15 cellular contexts compared by ENCODE assay signal in the genomic region with DNA sequence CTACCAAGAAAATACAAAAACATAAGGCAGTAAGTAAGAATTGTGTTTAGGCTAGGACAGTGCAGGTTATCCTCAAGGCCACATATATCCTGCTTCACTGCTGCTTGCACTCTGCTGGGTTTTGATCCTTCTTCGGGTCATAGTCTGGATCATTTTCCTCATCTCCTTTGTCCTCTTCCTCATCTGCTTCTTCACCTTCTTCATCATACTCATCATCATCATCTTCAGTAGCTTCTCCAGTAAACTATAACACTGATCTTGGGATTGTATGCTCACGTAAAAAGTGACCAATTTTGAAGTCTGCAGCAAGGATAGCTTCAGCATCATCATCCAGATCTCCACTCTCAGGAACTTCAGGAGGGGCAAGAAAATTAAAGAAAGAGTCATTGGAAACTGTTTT. TPM values are rescaled to one million over a fixed set of nuclear protein-coding genes. Genes with fewer than 3 reads are reported as not detected.
DNase-seq lines count a peak whose midpoint lies in the region; ATAC-seq and TF ChIP-seq lines count a peak whose summit lies in the region.
"Had no signal": no experiment of that assay in that cellular context is flagged by ENCODE, and none has a peak within 500 bp of the region (broad histone marks: within the 10 kb centered on the region; RNA-seq: fewer than 3 reads in every experiment).

No MANE protein-coding gene starts in this region.

- no peak for TF ChIP-seq CTCF in OCI-LY7 (conservative IDR thresholded peaks at IDR 0.05; ENCODE audit: low read length)

- H3K79me2 ChIP-seq in OCI-LY7 (ENCODE audit: insufficient read depth, low read depth, low read length), result no peaks in the 10 kb centered on the region

- BruUV-seq in OCI-LY7 (replicated peaks; lab: Mats Ljungman, UMichigan), result TSS peak; percentile 16

- POLR2A ChIA-PET in OCI-LY7 (lab: Charles Lee), result interaction anchor here (1.1 kb wide), 1 partner anchor 27 kb away, joined by 3 read pairs; no protein-coding TSS in a partner anchor

- no peaks in the 10 kb centered on the region for H3K36me3 Mint-ChIP-seq in activated naive CD4-positive, alpha-beta T cell treated with anti-CD3 and anti-CD28 coated beads, Interleukin-2, amount 50 U/mL, for 72 hours
- peaks cover 31% of the 10 kb centered on the region for H3K36me3 Mint-ChIP-seq in activated naive CD4-positive, alpha-beta T cell treated with anti-CD3 and anti-CD28 coated beads, Interleukin-2, amount 10 ng/mL, durations not matched to agents 7 days and 5 days
- H3K36me3 Mint-ChIP-seq in activated T-helper 17 cell treated with anti-CD3 and anti-CD28 coated beads, Interleukin-2, amount 50 U/mL, for 72 hours (ENCODE audit: low read depth), result peaks cover 87% of the 10 kb centered on the region
- peaks cover 86% of the 10 kb centered on the region for H3K36me3 Mint-ChIP-seq in stimulated activated effector memory CD8-positive, alpha-beta T cell treated with anti-CD3 and anti-CD28 coated beads, Interleukin-12 subunit alpha, Interleukin-12 subunit beta, amount 100 ng/mL, for 72 hours

- no peaks in the 10 kb centered on the region for H3K9me2 ChIP-seq in OCI-LY7 (ENCODE audit: insufficient read depth, low read length)

- no peaks in the 10 kb centered on the region for H3K9me3 ChIP-seq in OCI-LY7 (ENCODE audit: low read length)

- H3K4me1 ChIP-seq in OCI-LY7 (ENCODE audit: insufficient read depth, low read length, poor library complexity, severe bottlenecking), result no peaks in the 10 kb centered on the region

- CTCF ChIA-PET in activated naive CD4-positive, alpha-beta T cell treated with anti-CD3 and anti-CD28 coated beads, Interleukin-2, amount 10 ng/mL, durations not matched to agents 7 days and 5 days (lab: Charles Lee), result interaction anchor here (1.0 kb wide), 1 partner anchor 271 kb away, joined by 3 read pairs; no protein-coding TSS in a partner anchor
- CTCF ChIA-PET in OCI-LY7 (lab: Charles Lee; ENCODE audit: unreplicated experiment), result no interaction called here

- DNase-seq in activated naive CD4-positive, alpha-beta T cell treated with anti-CD3 and anti-CD28 coated beads, Interleukin-2, amount 50 U/mL, for 72 hours (ENCODE audit: low spot score in 2 of 2), result no peak
- DNase-seq in activated naive CD4-positive, alpha-beta T cell treated with anti-CD3 and anti-CD28 coated beads, Interleukin-2, amount 10 ng/mL, durations not matched to agents 7 days and 5 days, result no peak
- DNase-seq in OCI-LY7 (ENCODE audit: low spot score) (no peak), T1000 (lab: John Stamatoyannopoulos, UW) (no peak), midbrain (lab: John Stamatoyannopoulos, UW) (no peak)
- no peak for DNase-seq in stimulated activated effector memory CD8-positive, alpha-beta T cell treated with anti-CD3 and anti-CD28 coated beads, Interleukin-12 subunit alpha, Interleukin-12 subunit beta, amount 100 ng/mL, for 72 hours (ENCODE audit: low spot score in 2 of 2)
- no peak for DNase-seq in activated CD4-positive, alpha-beta T cell treated with anti-CD3 and anti-CD28 coated beads, Interleukin-2, amount 50 U/mL, for 1 hour
- DNase-seq: C1 segment of cervical spinal cord; CD4-positive, alpha-beta T cell; GF-D8; GM23248 had no signal

- no peak overlapping the region for H3K4me3 ChIP-seq in OCI-LY7 (ENCODE audit: low read depth, low read length, poor library complexity, severe bottlenecking)
- H3K4me3 ChIP-seq: GM23248 had no signal

- no peak overlapping the region for H3K4me2 ChIP-seq in OCI-LY7 (ENCODE audit: low read length)

- no peak overlapping the region for H3K4me3 Mint-ChIP-seq in activated naive CD4-positive, alpha-beta T cell treated with anti-CD3 and anti-CD28 coated beads, Interleukin-2, amount 10 ng/mL, durations not matched to agents 7 days and 5 days
- no peak overlapping the region for H3K4me3 Mint-ChIP-seq in activated T-helper 17 cell treated with anti-CD3 and anti-CD28 coated beads, Interleukin-2, amount 50 U/mL, for 72 hours
- H3K4me3 Mint-ChIP-seq in stimulated activated effector memory CD8-positive, alpha-beta T cell treated with anti-CD3 and anti-CD28 coated beads, Interleukin-12 subunit alpha, Interleukin-12 subunit beta, amount 100 ng/mL, for 72 hours, result no peak overlapping the region
- H3K4me3 Mint-ChIP-seq: B cell; CD4-positive, alpha-beta T cell; IgD-negative memory B cell had no signal

- intact Hi-C loops in OCI-LY7 (cut with micrococcal nuclease; ENCODE audit: unreplicated experiment), result no loop called here

- H3K27ac ChIP-seq in OCI-LY7 (ENCODE audit: low read depth, low read length, poor library complexity, severe bottlenecking), result no peak overlapping the region
- H3K27ac ChIP-seq: GM23248 had no signal

- peaks cover 81% of the 10 kb centered on the region for H3K36me3 ChIP-seq in OCI-LY7 (ENCODE audit: insufficient read depth, low read length)

- H3K27ac Mint-ChIP-seq in activated naive CD4-positive, alpha-beta T cell treated with anti-CD3 and anti-CD28 coated beads, Interleukin-2, amount 50 U/mL, for 72 hours, result peak overlapping the region; percentile 2 to 23
- H3K27ac Mint-ChIP-seq in activated naive CD4-positive, alpha-beta T cell treated with anti-CD3 and anti-CD28 coated beads, Interleukin-2, amount 10 ng/mL, durations not matched to agents 7 days and 5 days, result no peak overlapping the region
- peak overlapping the region; percentile 76 for H3K27ac Mint-ChIP-seq in activated T-helper 17 cell treated with anti-CD3 and anti-CD28 coated beads, Interleukin-2, amount 50 U/mL, for 72 hours
- peak overlapping the region; percentile 32 for H3K27ac Mint-ChIP-seq in stimulated activated effector memory CD8-positive, alpha-beta T cell treated with anti-CD3 and anti-CD28 coated beads, Interleukin-12 subunit alpha, Interleukin-12 subunit beta, amount 100 ng/mL, for 72 hours
- H3K27ac Mint-ChIP-seq: B cell; CD4-positive, alpha-beta T cell had no signal

- ATAC-seq in activated naive CD4-positive, alpha-beta T cell treated with anti-CD3 and anti-CD28 coated beads, Interleukin-2, amount 50 U/mL, for 72 hours, result no peak
- no peak for ATAC-seq in activated T-helper 17 cell treated with anti-CD3 and anti-CD28 coated beads, Interleukin-2, amount 50 U/mL, for 72 hours (replicated peaks)
- ATAC-seq in stimulated activated effector memory CD8-positive, alpha-beta T cell treated with anti-CD3 and anti-CD28 coated beads, Interleukin-12 subunit alpha, Interleukin-12 subunit beta, amount 100 ng/mL, for 72 hours, result no peak
- ATAC-seq: HCT116 had no signal

- no peaks in the 10 kb centered on the region for H3K4me1 Mint-ChIP-seq in activated naive CD4-positive, alpha-beta T cell treated with anti-CD3 and anti-CD28 coated beads, Interleukin-2, amount 10 ng/mL, durations not matched to agents 7 days and 5 days
- H3K4me1 Mint-ChIP-seq in activated T-helper 17 cell treated with anti-CD3 and anti-CD28 coated beads, Interleukin-2, amount 50 U/mL, for 72 hours, result peaks cover 11% of the 10 kb centered on the region
- H3K4me1 Mint-ChIP-seq in stimulated activated effector memory CD8-positive, alpha-beta T cell treated with anti-CD3 and anti-CD28 coated beads, Interleukin-12 subunit alpha, Interleukin-12 subunit beta, amount 100 ng/mL, for 72 hours, result peaks cover 12% of the 10 kb centered on the region

- H3K9me3 Mint-ChIP-seq in activated naive CD4-positive, alpha-beta T cell treated with anti-CD3 and anti-CD28 coated beads, Interleukin-2, amount 50 U/mL, for 72 hours, result no peaks in the 10 kb centered on the region
- H3K9me3 Mint-ChIP-seq in activated naive CD4-positive, alpha-beta T cell treated with anti-CD3 and anti-CD28 coated beads, Interleukin-2, amount 10 ng/mL, durations not matched to agents 7 days and 5 days, result no peaks in the 10 kb centered on the region
- H3K9me3 Mint-ChIP-seq in activated T-helper 17 cell treated with anti-CD3 and anti-CD28 coated beads, Interleukin-2, amount 50 U/mL, for 72 hours, result no peaks in the 10 kb centered on the region
- no peaks in the 10 kb centered on the region for H3K9me3 Mint-ChIP-seq in stimulated activated effector memory CD8-positive, alpha-beta T cell treated with anti-CD3 and anti-CD28 coated beads, Interleukin-12 subunit alpha, Interleukin-12 subunit beta, amount 100 ng/mL, for 72 hours
- H3K9me3 Mint-ChIP-seq: CD4-positive, alpha-beta T cell; IgD-negative memory B cell had no signal

- H2AFZ ChIP-seq in OCI-LY7 (ENCODE audit: low read length), result no peak overlapping the region
- H2AFZ ChIP-seq: GM23248 had no signal

- H3K27me3 Mint-ChIP-seq in activated naive CD4-positive, alpha-beta T cell treated with anti-CD3 and anti-CD28 coated beads, Interleukin-2, amount 10 ng/mL, durations not matched to agents 7 days and 5 days, result no peaks in the 10 kb centered on the region
- H3K27me3 Mint-ChIP-seq in activated T-helper 17 cell treated with anti-CD3 and anti-CD28 coated beads, Interleukin-2, amount 50 U/mL, for 72 hours, result no peaks in the 10 kb centered on the region
- H3K27me3 Mint-ChIP-seq: B cell; CD4-positive, alpha-beta T cell; IgD-negative memory B cell had no signal

- H4K20me1 ChIP-seq in OCI-LY7 (ENCODE audit: insufficient read depth, low read length), result no peaks in the 10 kb centered on the region

RNA-seq across cellular contexts. Expression of a gene that starts 29.4 kb away (rescaled TPM):
- total RNA-seq in activated naive CD4-positive, alpha-beta T cell treated with anti-CD3 and anti-CD28 coated beads, Interleukin-2, amount 50 U/mL, for 72 hours, result 10 to 100 TPM; 18.0 to 28.8 TPM
- total RNA-seq in OCI-LY7 (2014; rRNA removed; shearing (Covaris generic)), result 39.0 and 42.8 TPM in 2 replicates
- total RNA-seq in OCI-LY7 (2022), result 30.2 and 31.5 TPM in 2 replicates
- total RNA-seq in activated T-helper 17 cell treated with anti-CD3 and anti-CD28 coated beads, Interleukin-2, amount 50 U/mL, for 72 hours, result 10 to 100 TPM; 19.0 to 37.6 TPM

RNA-seq across cellular contexts. Expression of a gene that starts 47.2 kb away (rescaled TPM):
- 10 to 100 TPM; 52.2 to 71.1 TPM for total RNA-seq in activated naive CD4-positive, alpha-beta T cell treated with anti-CD3 and anti-CD28 coated beads, Interleukin-2, amount 50 U/mL, for 72 hours
- total RNA-seq in OCI-LY7 (2014; rRNA removed; shearing (Covaris generic)), result 61.1 and 64.1 TPM in 2 replicates
- total RNA-seq in OCI-LY7 (2022), result 97.8 and 102 TPM in 2 replicates
- 10 to 100 TPM; 44.7 to 67.6 TPM for total RNA-seq in activated T-helper 17 cell treated with anti-CD3 and anti-CD28 coated beads, Interleukin-2, amount 50 U/mL, for 72 hours
